9 cellular contexts compared by ENCODE assay signal in genomic region chr18:74234326-74235171, GRCh38. TPM values are rescaled to one million over a fixed set of nuclear protein-coding genes. Genes with fewer than 3 reads are reported as not detected.
DNase-seq lines count a peak whose midpoint lies in the region; ATAC-seq and TF ChIP-seq lines count a peak whose summit lies in the region.
"Had no signal": no experiment of that assay in that cellular context is flagged by ENCODE, and none has a peak within 500 bp of the region (broad histone marks: within the 10 kb centered on the region; RNA-seq: fewer than 3 reads in every experiment).

No MANE protein-coding gene starts in this region.

- no peaks in the 10 kb centered on the region for H3K36me3 ChIP-seq in OCI-LY3 (replicated peaks; ENCODE audit: low read depth, low read length)
- H3K36me3 ChIP-seq in naive thymus-derived CD4-positive, alpha-beta T cell (ENCODE audit: control insufficient read depth in 2 of 3, insufficient read depth in 3 of 3, low read length in 3 of 3) = no peaks in the 10 kb centered on the region

- no peaks in the 10 kb centered on the region for H3K79me2 ChIP-seq in OCI-LY3 (ENCODE audit: low read length)

- TF ChIP-seq CTCF in AG04450 (IDR thresholded peaks at IDR 0.05; ENCODE audit: low read depth, low read length) (no peak), OCI-LY3 (IDR thresholded peaks at IDR 0.05; ENCODE audit: low read depth, low read length) (no peak), fibroblast of mammary gland (conservative IDR thresholded peaks at IDR 0.05; ENCODE audit: control insufficient read depth, insufficient read depth, low read depth, low read length) (no peak)

- POLR2A ChIA-PET in AG04450 (lab: Yijun Ruan, JAX) = no interaction called here
- POLR2A ChIA-PET in naive thymus-derived CD4-positive, alpha-beta T cell (lab: Charles Lee) = no interaction called here

- H3K4me3 Mint-ChIP-seq in naive thymus-derived CD4-positive, alpha-beta T cell = no peak overlapping the region

- H3K9me3 ChIP-seq in AG04450 (ENCODE audit: control insufficient read depth, insufficient read depth, low read length) (no peaks in the 10 kb centered on the region), OCI-LY3 (ENCODE audit: insufficient read depth, low read length) (no peaks in the 10 kb centered on the region)
- H3K9me3 ChIP-seq in naive thymus-derived CD4-positive, alpha-beta T cell (ENCODE audit: control insufficient read depth in 2 of 3, low read length in 3 of 3) = no peaks in the 10 kb centered on the region

- 0 out of 2 replicates have a peak overlapping the region, but pooled peaks have one; percentile 17 for H2AFZ ChIP-seq in OCI-LY3 (ENCODE audit: low read depth, low read length)

- H3K27ac Mint-ChIP-seq in naive thymus-derived CD4-positive, alpha-beta T cell = no peak overlapping the region

- DNase-seq in AG04450 (ENCODE audit: low read depth, low spot score) = no peak
- DNase-seq in fibroblast of mammary gland (ENCODE audit: low read depth) = peak; percentile 97
- DNase-seq in naive thymus-derived CD4-positive, alpha-beta T cell = no peak
- no peak for DNase-seq in NAMALWA (ENCODE audit: low spot score)
- no peak for DNase-seq in activated CD4-positive, CD25-positive, alpha-beta regulatory T cell treated with anti-CD3 and anti-CD28 coated beads, Interleukin-2, amount 50 U/mL, for 72 hours
- DNase-seq: activated T-cell treated with anti-CD3 and anti-CD28 coated beads, Interleukin-2, amount 50 U/mL, for 48 hours had no signal

- intact Hi-C loops in naive thymus-derived CD4-positive, alpha-beta T cell (cut with micrococcal nuclease) = no loop called here

- no peak overlapping the region for H3K9ac ChIP-seq in OCI-LY3 (ENCODE audit: low read length)

- no peaks in the 10 kb centered on the region for H3K36me3 Mint-ChIP-seq in naive thymus-derived CD4-positive, alpha-beta T cell

- no peaks in the 10 kb centered on the region for H4K20me1 ChIP-seq in OCI-LY3 (ENCODE audit: insufficient read depth, low read length)

- peaks cover 8% of the 10 kb centered on the region for H3K27me3 ChIP-seq in AG04450 (ENCODE audit: control insufficient read depth, insufficient read depth, low read length)
- peaks cover 27% of the 10 kb centered on the region for H3K27me3 ChIP-seq in OCI-LY3 (ENCODE audit: low read depth, low read length)
- no peaks in the 10 kb centered on the region for H3K27me3 ChIP-seq in naive thymus-derived CD4-positive, alpha-beta T cell (ENCODE audit: control insufficient read depth in 2 of 2, insufficient read depth in 2 of 2, low read length in 2 of 2)

- no peaks in the 10 kb centered on the region for H3K4me1 Mint-ChIP-seq in naive thymus-derived CD4-positive, alpha-beta T cell

- H3K9me3 Mint-ChIP-seq in naive thymus-derived CD4-positive, alpha-beta T cell = no peaks in the 10 kb centered on the region

- H3K4me3 ChIP-seq in AG04450 (ENCODE audit: low read depth, low read length) = no peak overlapping the region
- no peak overlapping the region for H3K4me3 ChIP-seq in OCI-LY3 (ENCODE audit: low read length)
- no peak overlapping the region for H3K4me3 ChIP-seq in fibroblast of mammary gland (ENCODE audit: control insufficient read depth, low read depth, low read length)
- no peak overlapping the region for H3K4me3 ChIP-seq in naive thymus-derived CD4-positive, alpha-beta T cell (ENCODE audit: low read length)

- H3K4me1 ChIP-seq in OCI-LY3 (ENCODE audit: low read length) = no peaks in the 10 kb centered on the region
- H3K4me1 ChIP-seq in naive thymus-derived CD4-positive, alpha-beta T cell (ENCODE audit: control insufficient read depth in 2 of 2, insufficient read depth in 2 of 2, low read length in 2 of 2) = no peaks in the 10 kb centered on the region

- H3K27me3 Mint-ChIP-seq in naive thymus-derived CD4-positive, alpha-beta T cell = peaks cover 4 to 10% (median 10%) of the 10 kb centered on the region in 5 donors

- no peak overlapping the region for H3K4me2 ChIP-seq in OCI-LY3 (ENCODE audit: low read length)

- peak; percentile 67 for ATAC-seq in naive thymus-derived CD4-positive, alpha-beta T cell
- ATAC-seq in GM18909 (IDR thresholded peaks at IDR 0.05; ENCODE audit: poor library complexity, unreplicated experiment) = no peak
- no peak for ATAC-seq in GM18861 (IDR thresholded peaks at IDR 0.05; ENCODE audit: unreplicated experiment)

- H3K27ac ChIP-seq in AG04450 (ENCODE audit: low read depth, low read length) (peak overlapping the region; percentile 21), OCI-LY3 (ENCODE audit: low read length) (no peak overlapping the region)
- H3K27ac ChIP-seq in naive thymus-derived CD4-positive, alpha-beta T cell (ENCODE audit: low read depth, low read length) = no peak overlapping the region

- CTCF ChIA-PET in AG04450 (lab: Charles Lee) = interaction anchor here (1.1 kb wide), 1 partner anchor 37 kb away, joined by 5 read pairs; no protein-coding TSS in a partner anchor
- CTCF ChIA-PET in naive thymus-derived CD4-positive, alpha-beta T cell (lab: Charles Lee) = no interaction called here

RNA-seq across cellular contexts. Expression of gene CYB5A, which starts 57.2 kb away (rescaled TPM):
- 93.5 and 95.2 TPM in 2 replicates for polyA plus RNA-seq in AG04450 (2011; rRNA removed)
- 36.1 and 38.0 TPM in 2 replicates for polyA minus RNA-seq in AG04450 (2011; rRNA and poly(A)+ RNA removed)
- total RNA-seq in naive thymus-derived CD4-positive, alpha-beta T cell = 10 to 100 TPM; 13.9 to 36.9 (median 22.6) TPM
- 10 to 100 TPM; 46.6 to 57.3 TPM for polyA plus RNA-seq in naive thymus-derived CD4-positive, alpha-beta T cell
